In genomic region chr5:139293504-139294371, GRCh38 we compare ENCODE assay signal across 8 cellular contexts. TPM values are rescaled to one million over a fixed set of nuclear protein-coding genes. Genes with fewer than 3 reads are reported as not detected.
DNase-seq lines count a peak whose midpoint lies in the region; ATAC-seq, FAIRE-seq and TF ChIP-seq lines count a peak whose summit lies in the region.

MATR3 (plus strand) TSS chr5:139293740; CDS start chr5:139307416, 13,676 bp downstream.

- peak; percentile 84 for FAIRE-seq in endothelial cell of umbilical vein (lab: Jason Lieb, UNC)

- H3K9me2 ChIP-seq in OCI-LY7 (ENCODE audit: insufficient read depth, low read length) = no peaks in the 10 kb centered on the region

- H3K27ac ChIP-seq in OCI-LY7 (ENCODE audit: low read depth, low read length, poor library complexity, severe bottlenecking) = peak within 1 kb of the TSS; percentile 84
- peak within 1 kb of the TSS; percentile 98 for H3K27ac ChIP-seq in endothelial cell of umbilical vein (ENCODE audit: insufficient read depth, low read depth, low read length)

- peak within 1 kb of the TSS; percentile 98 for H3K4me3 Mint-ChIP-seq in Calu3 (ENCODE audit: low read depth, unreplicated experiment)

- H3K36me3 ChIP-seq in OCI-LY7 (ENCODE audit: insufficient read depth, low read length) = peaks cover 55% of the 10 kb centered on the region
- H3K36me3 ChIP-seq in endothelial cell of umbilical vein (ENCODE audit: control insufficient read depth in 2 of 2, extremely low read depth in 1 of 2, insufficient read depth in 2 of 2, low read length in 2 of 2) = no peaks in the 10 kb centered on the region

- POLR2A ChIA-PET in OCI-LY7 (lab: Charles Lee) (interaction anchor here (0.6 to 2.1 kb wide), 19 partner anchors 8 to 1906 kb away, joined by 3 to 14 read pairs (median 3); partner anchors contain the start of gene PAIP2), endothelial cell of umbilical vein (lab: Charles Lee) (interaction anchor here (0.6 to 1.7 kb wide), 11 partner anchors 10 to 750 kb away, joined by 3 to 17 read pairs (median 3); partner anchors contain the start of genes ETF1, HSPA9 and PAIP2)

- peak within 1 kb of the TSS; percentile 98 for H3K27ac Mint-ChIP-seq in Calu3 (ENCODE audit: unreplicated experiment)

- peaks cover 39% of the 10 kb centered on the region for H4K20me1 ChIP-seq in OCI-LY7 (ENCODE audit: insufficient read depth, low read length)
- peaks cover 24% of the 10 kb centered on the region for H4K20me1 ChIP-seq in endothelial cell of umbilical vein (replicated peaks; ENCODE audit: control insufficient read depth, extremely low read depth, insufficient read depth, low read length)

- H3K4me1 Mint-ChIP-seq in Calu3 (ENCODE audit: low read depth, unreplicated experiment) = peaks cover 35% of the 10 kb centered on the region

- DNase-seq in Calu3 (peak; percentile 98), HuH-7.5 (ENCODE audit: low spot score) (peak; percentile 85), OCI-LY7 (ENCODE audit: low spot score) (peak; percentile 95), activated T-cell treated with anti-CD3 and anti-CD28 coated beads for 1 hour (ENCODE audit: low read depth) (peak; percentile 91), endothelial cell of umbilical vein (ENCODE audit: low read depth, low spot score) (peak; percentile 96), middle frontal gyrus (ENCODE audit: extremely low spot score, low spot score) (peak; percentile 90)
- peak; percentile 90 to 91 for DNase-seq in stimulated activated CD8-positive, alpha-beta memory T cell treated with anti-CD3 and anti-CD28 coated beads, Interleukin-2, amount 100 ng/mL, for 48 hours (ENCODE audit: low read depth in 2 of 2)

- H3K27me3 ChIP-seq in endothelial cell of umbilical vein (ENCODE audit: control insufficient read depth in 2 of 2, insufficient read depth in 2 of 2, low read length in 2 of 2) = no peaks in the 10 kb centered on the region

- intact Hi-C loops in Calu3 (cut with micrococcal nuclease; ENCODE audit: unreplicated experiment) (loop anchor here (2.0 kb wide), 1 partner anchor 17 kb away; no protein-coding TSS in a partner anchor), OCI-LY7 (cut with micrococcal nuclease; ENCODE audit: unreplicated experiment) (loop anchor here (1.0 to 10.0 kb wide), 5 partner anchors 19 to 719 kb away; partner anchors contain the start of genes HSPA9, PAIP2 and UBE2D2), endothelial cell of umbilical vein (cut with micrococcal nuclease) (loop anchor here (1.0 to 5.0 kb wide), 3 partner anchors 19 to 99 kb away; no protein-coding TSS in a partner anchor)

- H3K4me3 ChIP-seq in OCI-LY7 (ENCODE audit: low read depth, low read length, poor library complexity, severe bottlenecking) (peak within 1 kb of the TSS; percentile 97), endothelial cell of umbilical vein (replicated peaks in 1 of 3; ENCODE audit: insufficient read depth in 1 of 3, low read depth in 1 of 3, low read length in 3 of 3) (peak within 1 kb of the TSS; percentile 78 to 93 (median 90))

- H3K9me1 ChIP-seq in endothelial cell of umbilical vein (replicated peaks; ENCODE audit: control insufficient read depth, extremely low read depth, insufficient read depth, low read length) = no peaks in the 10 kb centered on the region

- peak within 1 kb of the TSS; percentile 57 for H2AFZ ChIP-seq in OCI-LY7 (ENCODE audit: low read length)
- H2AFZ ChIP-seq in endothelial cell of umbilical vein (ENCODE audit: low read depth, low read length) = peak within 1 kb of the TSS; percentile 94

- CTCF ChIA-PET in Calu3 (lab: Charles Lee) (interaction anchor here (0.6 to 1.8 kb wide), 10 partner anchors 14 to 178 kb away, joined by 3 to 12 read pairs (median 4); partner anchors contain the start of gene PAIP2), OCI-LY7 (lab: Charles Lee; ENCODE audit: unreplicated experiment) (interaction anchor here (0.6 to 1.0 kb wide), 4 partner anchors 11 to 361 kb away, joined by 3 to 23 read pairs (median 3); no protein-coding TSS in a partner anchor), endothelial cell of umbilical vein (lab: Charles Lee) (interaction anchor here (1.0 to 2.4 kb wide), 10 partner anchors 9 to 718 kb away, joined by 3 to 12 read pairs (median 4); partner anchors contain the start of genes HSPA9 and PAIP2)

- H3K79me2 ChIP-seq in OCI-LY7 (ENCODE audit: insufficient read depth, low read depth, low read length) (peaks cover 53% of the 10 kb centered on the region), endothelial cell of umbilical vein (ENCODE audit: control insufficient read depth, insufficient read depth, low read length) (peaks cover 54% of the 10 kb centered on the region)

- peak within 1 kb of the TSS; percentile 100 for H3K9ac ChIP-seq in endothelial cell of umbilical vein (replicated peaks; ENCODE audit: extremely low read depth, insufficient read depth, low read length)

- H3K9me3 Mint-ChIP-seq in Calu3 (ENCODE audit: low read depth, unreplicated experiment) = no peaks in the 10 kb centered on the region

- ATAC-seq in GM21515 (IDR thresholded peaks at IDR 0.05; ENCODE audit: unreplicated experiment) = peak; percentile 73

- no peaks in the 10 kb centered on the region for H3K27me3 Mint-ChIP-seq in Calu3 (ENCODE audit: unreplicated experiment)

- TF ChIP-seq POLR2A in endothelial cell of umbilical vein (IDR thresholded peaks at IDR 0.05; ENCODE audit: low read depth, low read length) = peak; percentile 95

- TF ChIP-seq CTCF in Calu3 (IDR thresholded peaks at IDR 0.05; ENCODE audit: unreplicated experiment) = no peak
- TF ChIP-seq CTCF in OCI-LY7 (conservative IDR thresholded peaks at IDR 0.05; ENCODE audit: low read length) = no peak
- peak in 1 of 2 donors; percentile 0 for TF ChIP-seq CTCF in endothelial cell of umbilical vein (IDR thresholded peaks at IDR 0.05; ENCODE audit: extremely low read depth in 1 of 2, insufficient read depth in 1 of 2, low read depth in 1 of 2, low read length in 2 of 2)

- H3K4me2 ChIP-seq in OCI-LY7 (ENCODE audit: low read length) = peak within 1 kb of the TSS; percentile 94
- H3K4me2 ChIP-seq in endothelial cell of umbilical vein (ENCODE audit: insufficient read depth, low read length) = peak within 1 kb of the TSS; percentile 96

- dilution Hi-C loops in endothelial cell of umbilical vein (cut with MboI; ENCODE audit: extremely low pct_ligation_motif_present, low sequenced_read_pairs) = no loop called here

- H3K9me3 ChIP-seq in OCI-LY7 (ENCODE audit: low read length) (no peaks in the 10 kb centered on the region), endothelial cell of umbilical vein (replicated peaks; ENCODE audit: control insufficient read depth, insufficient read depth, low read length) (no peaks in the 10 kb centered on the region)

- H3K36me3 Mint-ChIP-seq in Calu3 (ENCODE audit: insufficient read depth, unreplicated experiment) = peaks cover 57% of the 10 kb centered on the region

- H3K4me1 ChIP-seq in OCI-LY7 (ENCODE audit: insufficient read depth, low read length, poor library complexity, severe bottlenecking) (peaks cover 42% of the 10 kb centered on the region), endothelial cell of umbilical vein (ENCODE audit: control insufficient read depth, extremely low read depth, insufficient read depth, low read length) (peaks cover 21% of the 10 kb centered on the region)

- BruUV-seq in Calu3 (replicated peaks; lab: Mats Ljungman, UMichigan) (TSS peak; percentile 80), OCI-LY7 (replicated peaks; lab: Mats Ljungman, UMichigan) (no TSS peak), endothelial cell of umbilical vein (replicated peaks; lab: Mats Ljungman, UMichigan) (TSS peak; percentile 86)

TF ChIP-seq in endothelial cell of umbilical vein, 7 proteins besides CTCF, POLR2A, EP300 and RAD21:
- TF ChIP-seq MAX (IDR thresholded peaks at IDR 0.05; ENCODE audit: insufficient read depth, insufficient read length) (peak; percentile 37), EZH2 (IDR thresholded peaks at IDR 0.05; ENCODE audit: borderline replicate concordance, low read depth, low read length, severe bottlenecking) (no peak), FOS (IDR thresholded peaks at IDR 0.05; ENCODE audit: borderline replicate concordance, insufficient read depth, low read length) (no peak), MYC (IDR thresholded peaks at IDR 0.05; ENCODE audit: low read depth, low read length) (no peak), GATA2 (IDR thresholded peaks at IDR 0.05; ENCODE audit: insufficient read depth, insufficient read length, low read depth, low read length) (no peak), POLR2AphosphoS5 (IDR thresholded peaks at IDR 0.05; ENCODE audit: insufficient read depth, low read depth, low read length) (peak; percentile 88), JUN (IDR thresholded peaks at IDR 0.05; ENCODE audit: borderline replicate concordance, insufficient read depth, insufficient read length, low read depth) (no peak)

RNA-seq across cellular contexts. Expression of gene MATR3, which starts in this region (rescaled TPM):
- total RNA-seq in Calu3 (2022) (228 and 230 TPM in 2 replicates), OCI-LY7 (2022) (270 and 274 TPM in 2 replicates), endothelial cell of umbilical vein (158 and 164 TPM in 2 replicates)
- total RNA-seq in OCI-LY7 (2014; rRNA removed; shearing (Covaris generic)) = 205 and 276 TPM in 2 replicates
- polyA plus RNA-seq in endothelial cell of umbilical vein = 52.7 and 64.0 TPM in 2 replicates
- 56.4 and 66.4 TPM in 2 replicates for polyA plus RNA-seq in endothelial cell of umbilical vein (2011; cell fraction: cytosol; rRNA removed)
- 119 and 154 TPM in 2 replicates for polyA plus RNA-seq in endothelial cell of umbilical vein (2011; cell fraction: nucleus; rRNA removed)
- polyA plus RNA-seq in endothelial cell of umbilical vein (2012) = 154 and 212 TPM in 2 replicates
- 251 and 281 TPM in 2 replicates for polyA minus RNA-seq in endothelial cell of umbilical vein
- 119 TPM for polyA minus RNA-seq in endothelial cell of umbilical vein (2011; cell fraction: cytosol; rRNA and poly(A)+ RNA removed)
- polyA minus RNA-seq in endothelial cell of umbilical vein (2011; cell fraction: nucleus; rRNA and poly(A)+ RNA removed) = 181 and 260 TPM in 2 replicates

Comparison
In these comparisons a context has a peak if more than half of its experiments do, and no peak if none do; other contexts are left out.
1. Peak in every context shown above with its lines: DNase-seq, ATAC-seq, H3K4me3 ChIP-seq and H3K27ac ChIP-seq.